Comparison of ENCODE assay signal across 23 cellular contexts in genomic region chr7:22670422-22670815, GRCh38. TPM values are rescaled to one million over a fixed set of nuclear protein-coding genes. Genes with fewer than 3 reads are reported as not detected.
"Had no signal": no experiment of that assay in that cellular context is flagged by ENCODE, and none has a peak within 500 bp of the region (broad histone marks: within the 10 kb centered on the region; RNA-seq: fewer than 3 reads in every experiment).

No MANE protein-coding gene starts in this region.

- H3K4me3 Mint-ChIP-seq: activated CD8-positive, alpha-beta memory T cell treated with anti-CD3 and anti-CD28 coated beads, Interleukin-2, amount 10 ng/mL, durations not matched to agents 7 days and 5 days; activated naive CD8-positive, alpha-beta T cell treated with anti-CD3 and anti-CD28 coated beads, Interleukin-2, amount 50 U/mL, for 24 hours; memory B cell; neural crest cell had no signal

- DNase-seq: activated CD4-positive, alpha-beta T cell treated with anti-CD3 and anti-CD28 coated beads for 4 hours; activated CD4-positive, alpha-beta T cell treated with anti-CD3 and anti-CD28 coated beads, Interleukin-2, amount 50 U/mL, for 48 hours; activated CD4-positive, CD25-positive, alpha-beta regulatory T cell; activated CD8-positive, alpha-beta memory T cell treated with anti-CD3 and anti-CD28 coated beads, Interleukin-2, amount 10 ng/mL, durations not matched to agents 7 days and 5 days; activated effector memory CD4-positive, alpha-beta T cell treated with anti-CD3 and anti-CD28 coated beads, Interleukin-2, amount 50 U/mL, for 16 hours; activated naive CD4-positive, alpha-beta T cell treated with anti-CD3 and anti-CD28 coated beads, Interleukin-2, amount 50 U/mL, for 16 hours; activated naive CD8-positive, alpha-beta T cell treated with anti-CD3 and anti-CD28 coated beads, Interleukin-2, amount 50 U/mL, for 24 hours; activated T-cell treated with anti-CD3 and anti-CD28 coated beads for 4 hours; cerebellar nuclear complex; heart left ventricle; mucosa of descending colon; naive thymus-derived CD4-positive, alpha-beta T cell; occipital lobe; posterior cingulate gyrus; stimulated activated CD4-positive, alpha-beta T cell treated with anti-CD3 and anti-CD28 coated beads, Interleukin-15, amount 100 ng/mL, for 24 hours; stimulated activated naive CD4-positive, alpha-beta T cell; T1000; upper lobe of left lung had no signal

- H3K27me3 Mint-ChIP-seq: memory B cell had no signal

- ATAC-seq: activated CD8-positive, alpha-beta memory T cell treated with anti-CD3 and anti-CD28 coated beads, Interleukin-2, amount 10 ng/mL, durations not matched to agents 7 days and 5 days; activated naive CD8-positive, alpha-beta T cell treated with anti-CD3 and anti-CD28 coated beads, Interleukin-2, amount 50 U/mL, for 24 hours; gastroesophageal sphincter; heart left ventricle; mucosa of descending colon; naive thymus-derived CD4-positive, alpha-beta T cell; sciatic nerve had no signal

- H3K27ac Mint-ChIP-seq: activated CD8-positive, alpha-beta memory T cell treated with anti-CD3 and anti-CD28 coated beads, Interleukin-2, amount 10 ng/mL, durations not matched to agents 7 days and 5 days; activated naive CD8-positive, alpha-beta T cell treated with anti-CD3 and anti-CD28 coated beads, Interleukin-2, amount 50 U/mL, for 24 hours; memory B cell had no signal

RNA-seq across cellular contexts. Expression of gene IL6, which starts 56.6 kb away (rescaled TPM):
- total RNA-seq: liver, neural crest cell, occipital lobe had no signal
